15 cellular contexts compared by ENCODE assay signal in genomic region chr20:25059866-25060465, GRCh38. TPM values are rescaled to one million over a fixed set of nuclear protein-coding genes. Genes with fewer than 3 reads are reported as not detected.
DNase-seq lines count a peak whose midpoint lies in the region; ATAC-seq and TF ChIP-seq lines count a peak whose summit lies in the region.
"Had no signal": no experiment of that assay in that cellular context is flagged by ENCODE, and none has a peak within 500 bp of the region (broad histone marks: within the 10 kb centered on the region; RNA-seq: fewer than 3 reads in every experiment).

No MANE protein-coding gene starts in this region.

- intact Hi-C loops in esophagus muscularis mucosa (cut with DNase I) (loop anchor here (5.0 to 10.0 kb wide), 3 partner anchors 187 to 1435 kb away; partner anchors contain the start of gene PYGB), sciatic nerve (cut with DNase I) (loop anchor here (5.0 kb wide), 1 partner anchor 63 kb away; no protein-coding TSS in a partner anchor)

- peaks cover 35% of the 10 kb centered on the region for H3K4me1 ChIP-seq in CD4-positive, CD25-positive, alpha-beta regulatory T cell (ENCODE audit: control insufficient read depth, insufficient read depth, low read length, poor library complexity, severe bottlenecking)
- H3K4me1 ChIP-seq in Loucy (ENCODE audit: insufficient read depth, low read length, poor library complexity, severe bottlenecking) = peaks cover 43% of the 10 kb centered on the region
- H3K4me1 ChIP-seq in esophagus muscularis mucosa = peaks cover 34 to 44% (median 35%) of the 10 kb centered on the region in 4 donors

- 86% methylated on average over 7 of the region's 8 CpGs for WGBS in esophagus muscularis mucosa

- no peak for ATAC-seq in CD4-positive, CD25-positive, alpha-beta regulatory T cell (ENCODE audit: low read depth in 2 of 2)
- ATAC-seq in sciatic nerve = no peak
- ATAC-seq in GM19328 (IDR thresholded peaks at IDR 0.05; ENCODE audit: unreplicated experiment) = no peak
- ATAC-seq: activated T-cell treated with anti-CD3 and anti-CD28 coated beads, Interleukin-2, amount 50 U/mL, for 72 hours; HCT116 had no signal

- no peaks in the 10 kb centered on the region for H3F3A ChIP-seq in Loucy (ENCODE audit: low read depth)

- H3K36me3 Mint-ChIP-seq in CD4-positive, CD25-positive, alpha-beta regulatory T cell = peaks cover 5% of the 10 kb centered on the region

- H3K36me3 ChIP-seq in CD4-positive, CD25-positive, alpha-beta regulatory T cell (ENCODE audit: control insufficient read depth, insufficient read depth, low read length) = peaks cover 6% of the 10 kb centered on the region
- H3K36me3 ChIP-seq in Loucy (ENCODE audit: insufficient read depth, low read length) (no peaks in the 10 kb centered on the region), esophagus muscularis mucosa (no peaks in the 10 kb centered on the region)

- H3K27ac ChIP-seq in CD4-positive, CD25-positive, alpha-beta regulatory T cell (ENCODE audit: insufficient read depth, low read length, poor library complexity, severe bottlenecking) = no peak overlapping the region
- peak overlapping the region; percentile 96 to 98 (median 97) for H3K27ac ChIP-seq in esophagus muscularis mucosa (replicated peaks in 1 of 4)

- peaks cover 2 to 37% (median 23%) of the 10 kb centered on the region in 4 donors for H3K4me1 Mint-ChIP-seq in CD4-positive, CD25-positive, alpha-beta regulatory T cell

- peaks cover 16% of the 10 kb centered on the region for H4K20me1 ChIP-seq in Loucy (ENCODE audit: insufficient read depth, low read length, poor library complexity, severe bottlenecking)

- peaks cover 29% of the 10 kb centered on the region for H3K79me2 ChIP-seq in Loucy (ENCODE audit: insufficient read depth, low read length)

- H3K9me2 ChIP-seq in Loucy (replicated peaks; ENCODE audit: low read depth, low read length) = no peaks in the 10 kb centered on the region

- H3K9me3 ChIP-seq in CD4-positive, CD25-positive, alpha-beta regulatory T cell (ENCODE audit: control insufficient read depth in 2 of 2, low read length in 2 of 2) = no peaks in the 10 kb centered on the region
- H3K9me3 ChIP-seq in Loucy (ENCODE audit: insufficient read depth, low read depth, low read length) (no peaks in the 10 kb centered on the region), esophagus muscularis mucosa (peaks cover 0 to 3% (median 0%) of the 10 kb centered on the region in 4 donors)

- H3K4me2 ChIP-seq in Loucy (ENCODE audit: low read depth, low read length, poor library complexity, severe bottlenecking) = peak overlapping the region; percentile 86

- peak overlapping the region in 2 of 4 donors; percentile 5 to 95 for H3K4me3 Mint-ChIP-seq in CD4-positive, CD25-positive, alpha-beta regulatory T cell

- no peak for DNase-seq in CD4-positive, CD25-positive, alpha-beta regulatory T cell
- DNase-seq in esophagus muscularis mucosa (ENCODE audit: extremely low spot score) (no peak), sciatic nerve (ENCODE audit: low spot score) (peak; percentile 50), COR-L47 (lab: John Stamatoyannopoulos, UW) (no peak), islet precursor cell (no peak)
- DNase-seq: activated CD4-positive, alpha-beta memory T cell treated with anti-CD3 and anti-CD28 coated beads, Interleukin-2, amount 10 ng/mL, durations not matched to agents 7 days and 5 days; activated T-cell treated with anti-CD3 and anti-CD28 coated beads, Interleukin-2, amount 50 U/mL, for 72 hours; DMS 273 treated with DMSO at 0.1 percent for 48 hours; occipital lobe; SW 1271 had no signal

- peak overlapping the region; percentile 97 for H3K9ac ChIP-seq in Loucy (ENCODE audit: low read depth, low read length, poor library complexity, severe bottlenecking)

- peak overlapping the region; percentile 80 to 92 (median 89) for H3K27ac Mint-ChIP-seq in CD4-positive, CD25-positive, alpha-beta regulatory T cell
- H3K27ac Mint-ChIP-seq: activated T-cell treated with anti-CD3 and anti-CD28 coated beads, Interleukin-2, amount 50 U/mL, for 72 hours had no signal

- peaks cover 0 to 2% (median 0%) of the 10 kb centered on the region in 7 donors for H3K9me3 Mint-ChIP-seq in CD4-positive, CD25-positive, alpha-beta regulatory T cell
- H3K9me3 Mint-ChIP-seq: activated CD4-positive, alpha-beta memory T cell treated with anti-CD3 and anti-CD28 coated beads, Interleukin-2, amount 10 ng/mL, durations not matched to agents 7 days and 5 days; activated T-cell treated with anti-CD3 and anti-CD28 coated beads, Interleukin-2, amount 50 U/mL, for 72 hours had no signal

- H2AFZ ChIP-seq in Loucy (ENCODE audit: low read length) = no peak overlapping the region

- TF ChIP-seq CTCF in Loucy (conservative IDR thresholded peaks at IDR 0.05; ENCODE audit: low read length) (no peak), esophagus muscularis mucosa (IDR thresholded peaks at IDR 0.05) (no peak)

- H3K4me3 ChIP-seq in CD4-positive, CD25-positive, alpha-beta regulatory T cell (ENCODE audit: low read depth, low read length) = no peak overlapping the region
- H3K4me3 ChIP-seq in Loucy (ENCODE audit: low read length, poor library complexity, severe bottlenecking) (peak overlapping the region; percentile 92), esophagus muscularis mucosa (no peak overlapping the region)

- no peak for TF ChIP-seq EP300 in esophagus muscularis mucosa (IDR thresholded peaks at IDR 0.05)

- peaks cover 17% of the 10 kb centered on the region for H3K27me3 Mint-ChIP-seq in CD4-positive, CD25-positive, alpha-beta regulatory T cell

- H3K27me3 ChIP-seq in CD4-positive, CD25-positive, alpha-beta regulatory T cell (ENCODE audit: control insufficient read depth, insufficient read depth, low read length) = no peaks in the 10 kb centered on the region
- H3K27me3 ChIP-seq in Loucy (ENCODE audit: insufficient read depth, low read length, poor library complexity, severe bottlenecking) = no peaks in the 10 kb centered on the region
- no peaks in the 10 kb centered on the region for H3K27me3 ChIP-seq in esophagus muscularis mucosa

- no peak for TF ChIP-seq POLR2A in esophagus muscularis mucosa (IDR thresholded peaks at IDR 0.05; ENCODE audit: low read depth)

RNA-seq across cellular contexts. Expression of gene ACSS1, which starts 2.0 kb away (rescaled TPM):
- 38.7 TPM for total RNA-seq in CD4-positive, CD25-positive, alpha-beta regulatory T cell
- 10 to 100 TPM; 39.8 to 47.3 (median 40.9) TPM for polyA plus RNA-seq in CD4-positive, CD25-positive, alpha-beta regulatory T cell
- total RNA-seq in esophagus muscularis mucosa = 100 to 1,000 TPM in 1 of 4 donors, 10 to 100 TPM in 3; 36.6 to 154 (median 65.3) TPM
- 27.4 TPM for total RNA-seq in sciatic nerve

RNA-seq across cellular contexts. Expression of gene VSX1, which starts 22.0 kb away (rescaled TPM):
- total RNA-seq in CD4-positive, CD25-positive, alpha-beta regulatory T cell = not detected
- polyA plus RNA-seq in CD4-positive, CD25-positive, alpha-beta regulatory T cell = not detected
- total RNA-seq in esophagus muscularis mucosa = under 1 TPM in 1 of 4 donors, not detected in 3; 0.83 TPM
- total RNA-seq in sciatic nerve = not detected
- total RNA-seq: activated CD4-positive, alpha-beta memory T cell treated with anti-CD3 and anti-CD28 coated beads, Interleukin-2, amount 10 ng/mL, durations not matched to agents 7 days and 5 days; HT1080; occipital lobe had no signal
- polyA plus RNA-seq: keratinocyte had no signal
